In genomic region chr16:9597967-9598730, GRCh38 we compare ENCODE assay signal across 1 cellular context.
TF ChIP-seq lines count a peak whose summit lies in the region.

No MANE protein-coding gene starts in this region.

TF ChIP-seq in K562, 482 proteins besides CTCF, POLR2A, EP300 and RAD21 (continued from another document and continues in another):
- TF ChIP-seq NR0B1 (IDR thresholded peaks at IDR 0.05; ENCODE audit: partially characterized antibody): no peak
- TF ChIP-seq PRMT5 (CRISPR knock-in tag; IDR thresholded peaks at IDR 0.05): no peak
- 0 out of 2 replicates have a peak, but pooled peaks have one; percentile 40 for TF ChIP-seq ZNF76 (CRISPR knock-in tag; IDR thresholded peaks at IDR 0.05; ENCODE audit: borderline replicate concordance)
- no peak for TF ChIP-seq NR3C1 (CRISPR knock-in tag; IDR thresholded peaks at IDR 0.05)
- no peak for TF ChIP-seq ATF2 (CRISPR knock-in tag; IDR thresholded peaks at IDR 0.05)
- TF ChIP-seq ZSCAN32 (CRISPR knock-in tag; IDR thresholded peaks at IDR 0.05): peak; percentile 91
- TF ChIP-seq ZNF197 (CRISPR knock-in tag; IDR thresholded peaks at IDR 0.05; ENCODE audit: low read depth): no peak; the same call in 1 of the 2 replicates
- no peak for TF ChIP-seq USF2 (CRISPR knock-in tag; IDR thresholded peaks at IDR 0.05)
- no peak for TF ChIP-seq ZFP36 (IDR thresholded peaks at IDR 0.05; ENCODE audit: low read depth, low read length, partially characterized antibody)
- TF ChIP-seq GTF2B (IDR thresholded peaks at IDR 0.05; ENCODE audit: extremely low read depth, insufficient read length): no peak
- TF ChIP-seq ARNT (IDR thresholded peaks at IDR 0.05): peak; percentile 48 to 71; a peak in 2 of 4 replicates
- TF ChIP-seq ADNP (tag; IDR thresholded peaks at IDR 0.05): no peak
- TF ChIP-seq RBM15 (IDR thresholded peaks at IDR 0.05; ENCODE audit: insufficient read depth, low read length): no peak
- TF ChIP-seq MCM7 (IDR thresholded peaks at IDR 0.05): no peak
- no peak for TF ChIP-seq MTF1 (CRISPR knock-in tag; IDR thresholded peaks at IDR 0.05; ENCODE audit: borderline replicate concordance)
- TF ChIP-seq SMAD4 (CRISPR knock-in tag; conservative IDR thresholded peaks at IDR 0.05): peak; percentile 40; the same call in 1 of the 2 replicates
- no peak for TF ChIP-seq NFIX (CRISPR knock-in tag; IDR thresholded peaks at IDR 0.05; ENCODE audit: low read depth)
- peak; percentile 68 for TF ChIP-seq CCNT2 (IDR thresholded peaks at IDR 0.05; ENCODE audit: borderline replicate concordance, extremely low read depth, insufficient read length, low read depth, low read length)
- no peak for TF ChIP-seq CREB5 (CRISPR knock-in tag; IDR thresholded peaks at IDR 0.05)
- no peak; the same call in 1 of the 2 replicates for TF ChIP-seq HOXB6 (CRISPR knock-in tag; IDR thresholded peaks at IDR 0.05; ENCODE audit: borderline replicate concordance)
- no peak for TF ChIP-seq IRF1 (CRISPR knock-in tag; IDR thresholded peaks at IDR 0.05; ENCODE audit: borderline replicate concordance)
- no peak for TF ChIP-seq ASH1L (IDR thresholded peaks at IDR 0.05; ENCODE audit: borderline replicate concordance, low read depth, partially characterized antibody)
- TF ChIP-seq TRIM28 (IDR thresholded peaks at IDR 0.05): no peak
- TF ChIP-seq RBM17 (IDR thresholded peaks at IDR 0.05; ENCODE audit: borderline replicate concordance, low read depth, low read length): no peak
- TF ChIP-seq RBM25 (IDR thresholded peaks at IDR 0.05; ENCODE audit: low read depth, low read length, severe bottlenecking): no peak
- TF ChIP-seq SNAPC5 (CRISPR knock-in tag; IDR thresholded peaks at IDR 0.05): no peak
- TF ChIP-seq ATF6 (CRISPR knock-in tag; IDR thresholded peaks at IDR 0.05): no peak
- no peak for TF ChIP-seq FOXA1 (IDR thresholded peaks at IDR 0.05; ENCODE audit: borderline replicate concordance)
- no peak for TF ChIP-seq PTRF (tag; IDR thresholded peaks at IDR 0.05)
- TF ChIP-seq ZBTB8A (IDR thresholded peaks at IDR 0.05; ENCODE audit: partially characterized antibody): no peak
- TF ChIP-seq ZNF511 (CRISPR knock-in tag; IDR thresholded peaks at IDR 0.05): no peak
- peak; percentile 83 for TF ChIP-seq ZNF584 (CRISPR knock-in tag; IDR thresholded peaks at IDR 0.05; ENCODE audit: low read depth)
- 0 out of 2 replicates have a peak, but pooled peaks have one; percentile 32 for TF ChIP-seq MTA3 (IDR thresholded peaks at IDR 0.05; ENCODE audit: borderline replicate concordance)
- TF ChIP-seq MCM5 (IDR thresholded peaks at IDR 0.05; ENCODE audit: low read depth): no peak
- TF ChIP-seq ZBTB17 (CRISPR knock-in tag; IDR thresholded peaks at IDR 0.05): 0 out of 2 replicates have a peak, but pooled peaks have one; percentile 20
- no peak for TF ChIP-seq HIVEP1 (CRISPR knock-in tag; IDR thresholded peaks at IDR 0.05)
- peak; percentile 57; the same call in 1 of the 2 replicates for TF ChIP-seq ZEB2 (IDR thresholded peaks at IDR 0.05)
- TF ChIP-seq ZNF217 (CRISPR knock-in tag; IDR thresholded peaks at IDR 0.05): no peak
- TF ChIP-seq SRSF7 (optimal IDR thresholded peaks at IDR 0.05; ENCODE audit: low read depth, low read length): no peak
- peak; percentile 82 for TF ChIP-seq MTA2 (IDR thresholded peaks at IDR 0.05; ENCODE audit: low read depth)
- no peak for TF ChIP-seq STAT6 (CRISPR knock-in tag; IDR thresholded peaks at IDR 0.05)
- TF ChIP-seq KAT7 (CRISPR knock-in tag; IDR thresholded peaks at IDR 0.05; ENCODE audit: borderline replicate concordance): no peak
- no peak for TF ChIP-seq ZBTB1 (CRISPR knock-in tag; IDR thresholded peaks at IDR 0.05; ENCODE audit: borderline replicate concordance, low read depth)
- no peak for TF ChIP-seq ZNF316 (IDR thresholded peaks at IDR 0.05)
- TF ChIP-seq SRSF9 (IDR thresholded peaks at IDR 0.05; ENCODE audit: borderline replicate concordance, low read depth, low read length): no peak
- no peak for TF ChIP-seq ILF3 (IDR thresholded peaks at IDR 0.05; ENCODE audit: borderline replicate concordance)
- no peak for TF ChIP-seq ZFP91 (CRISPR knock-in tag; IDR thresholded peaks at IDR 0.05)
- TF ChIP-seq MLX (CRISPR knock-in tag; conservative IDR thresholded peaks at IDR 0.05): no peak
- no peak; the same call in 1 of the 2 replicates for TF ChIP-seq THRB (CRISPR knock-in tag; conservative IDR thresholded peaks at IDR 0.05)
- no peak for TF ChIP-seq ERF (CRISPR knock-in tag; IDR thresholded peaks at IDR 0.05)
- TF ChIP-seq ZNF764 (CRISPR knock-in tag; IDR thresholded peaks at IDR 0.05; ENCODE audit: low read depth): no peak
- peak; percentile 64; the same call in 1 of the 2 replicates for TF ChIP-seq ZNF644 (tag; IDR thresholded peaks at IDR 0.05; ENCODE audit: low read depth)
- 0 out of 2 replicates have a peak, but pooled peaks have one; percentile 5 for TF ChIP-seq BCL6 (CRISPR knock-in tag; IDR thresholded peaks at IDR 0.05)
- no peak for TF ChIP-seq ARID2 (IDR thresholded peaks at IDR 0.05)
- no peak for TF ChIP-seq PURB (CRISPR knock-in tag; IDR thresholded peaks at IDR 0.05; ENCODE audit: low read depth)
